In the genomic region with DNA sequence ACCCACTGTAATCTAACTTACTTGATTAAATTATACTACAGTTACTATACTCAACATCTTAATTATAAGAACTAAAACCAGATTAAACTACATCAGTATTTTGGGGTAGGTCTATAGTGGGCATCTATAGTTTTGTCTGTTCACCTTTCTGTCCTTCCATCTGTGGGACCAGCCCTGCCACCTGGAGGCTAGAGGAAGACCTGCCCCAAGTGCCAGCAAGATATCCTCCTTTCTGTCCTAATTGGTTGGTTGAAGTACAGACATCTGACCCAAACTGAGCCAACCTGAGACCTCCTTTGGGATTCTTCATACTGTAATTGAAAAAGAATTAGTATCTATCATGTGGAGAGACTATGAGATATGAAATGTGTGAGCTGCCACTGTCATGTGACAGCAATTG, we compare ENCODE assay signal across 1 cellular context.
TF ChIP-seq lines count a peak whose summit lies in the region.

No MANE protein-coding gene starts in this region.

TF ChIP-seq in GM23338, 12 proteins besides CTCF, POLR2A, EP300 and RAD21 (continued from another document):
- TF ChIP-seq REST (IDR thresholded peaks at IDR 0.05; ENCODE audit: unreplicated experiment) (no peak), JUNB (IDR thresholded peaks at IDR 0.05; ENCODE audit: unreplicated experiment) (no peak), STAT1 (IDR thresholded peaks at IDR 0.05; ENCODE audit: unreplicated experiment) (no peak)
- TF ChIP-seq, protein P1, sequence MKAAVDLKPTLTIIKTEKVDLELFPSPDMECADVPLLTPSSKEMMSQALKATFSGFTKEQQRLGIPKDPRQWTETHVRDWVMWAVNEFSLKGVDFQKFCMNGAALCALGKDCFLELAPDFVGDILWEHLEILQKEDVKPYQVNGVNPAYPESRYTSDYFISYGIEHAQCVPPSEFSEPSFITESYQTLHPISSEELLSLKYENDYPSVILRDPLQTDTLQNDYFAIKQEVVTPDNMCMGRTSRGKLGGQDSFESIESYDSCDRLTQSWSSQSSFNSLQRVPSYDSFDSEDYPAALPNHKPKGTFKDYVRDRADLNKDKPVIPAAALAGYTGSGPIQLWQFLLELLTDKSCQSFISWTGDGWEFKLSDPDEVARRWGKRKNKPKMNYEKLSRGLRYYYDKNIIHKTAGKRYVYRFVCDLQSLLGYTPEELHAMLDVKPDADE (IDR thresholded peaks at IDR 0.05) = no peak
- TF ChIP-seq, protein P2, sequence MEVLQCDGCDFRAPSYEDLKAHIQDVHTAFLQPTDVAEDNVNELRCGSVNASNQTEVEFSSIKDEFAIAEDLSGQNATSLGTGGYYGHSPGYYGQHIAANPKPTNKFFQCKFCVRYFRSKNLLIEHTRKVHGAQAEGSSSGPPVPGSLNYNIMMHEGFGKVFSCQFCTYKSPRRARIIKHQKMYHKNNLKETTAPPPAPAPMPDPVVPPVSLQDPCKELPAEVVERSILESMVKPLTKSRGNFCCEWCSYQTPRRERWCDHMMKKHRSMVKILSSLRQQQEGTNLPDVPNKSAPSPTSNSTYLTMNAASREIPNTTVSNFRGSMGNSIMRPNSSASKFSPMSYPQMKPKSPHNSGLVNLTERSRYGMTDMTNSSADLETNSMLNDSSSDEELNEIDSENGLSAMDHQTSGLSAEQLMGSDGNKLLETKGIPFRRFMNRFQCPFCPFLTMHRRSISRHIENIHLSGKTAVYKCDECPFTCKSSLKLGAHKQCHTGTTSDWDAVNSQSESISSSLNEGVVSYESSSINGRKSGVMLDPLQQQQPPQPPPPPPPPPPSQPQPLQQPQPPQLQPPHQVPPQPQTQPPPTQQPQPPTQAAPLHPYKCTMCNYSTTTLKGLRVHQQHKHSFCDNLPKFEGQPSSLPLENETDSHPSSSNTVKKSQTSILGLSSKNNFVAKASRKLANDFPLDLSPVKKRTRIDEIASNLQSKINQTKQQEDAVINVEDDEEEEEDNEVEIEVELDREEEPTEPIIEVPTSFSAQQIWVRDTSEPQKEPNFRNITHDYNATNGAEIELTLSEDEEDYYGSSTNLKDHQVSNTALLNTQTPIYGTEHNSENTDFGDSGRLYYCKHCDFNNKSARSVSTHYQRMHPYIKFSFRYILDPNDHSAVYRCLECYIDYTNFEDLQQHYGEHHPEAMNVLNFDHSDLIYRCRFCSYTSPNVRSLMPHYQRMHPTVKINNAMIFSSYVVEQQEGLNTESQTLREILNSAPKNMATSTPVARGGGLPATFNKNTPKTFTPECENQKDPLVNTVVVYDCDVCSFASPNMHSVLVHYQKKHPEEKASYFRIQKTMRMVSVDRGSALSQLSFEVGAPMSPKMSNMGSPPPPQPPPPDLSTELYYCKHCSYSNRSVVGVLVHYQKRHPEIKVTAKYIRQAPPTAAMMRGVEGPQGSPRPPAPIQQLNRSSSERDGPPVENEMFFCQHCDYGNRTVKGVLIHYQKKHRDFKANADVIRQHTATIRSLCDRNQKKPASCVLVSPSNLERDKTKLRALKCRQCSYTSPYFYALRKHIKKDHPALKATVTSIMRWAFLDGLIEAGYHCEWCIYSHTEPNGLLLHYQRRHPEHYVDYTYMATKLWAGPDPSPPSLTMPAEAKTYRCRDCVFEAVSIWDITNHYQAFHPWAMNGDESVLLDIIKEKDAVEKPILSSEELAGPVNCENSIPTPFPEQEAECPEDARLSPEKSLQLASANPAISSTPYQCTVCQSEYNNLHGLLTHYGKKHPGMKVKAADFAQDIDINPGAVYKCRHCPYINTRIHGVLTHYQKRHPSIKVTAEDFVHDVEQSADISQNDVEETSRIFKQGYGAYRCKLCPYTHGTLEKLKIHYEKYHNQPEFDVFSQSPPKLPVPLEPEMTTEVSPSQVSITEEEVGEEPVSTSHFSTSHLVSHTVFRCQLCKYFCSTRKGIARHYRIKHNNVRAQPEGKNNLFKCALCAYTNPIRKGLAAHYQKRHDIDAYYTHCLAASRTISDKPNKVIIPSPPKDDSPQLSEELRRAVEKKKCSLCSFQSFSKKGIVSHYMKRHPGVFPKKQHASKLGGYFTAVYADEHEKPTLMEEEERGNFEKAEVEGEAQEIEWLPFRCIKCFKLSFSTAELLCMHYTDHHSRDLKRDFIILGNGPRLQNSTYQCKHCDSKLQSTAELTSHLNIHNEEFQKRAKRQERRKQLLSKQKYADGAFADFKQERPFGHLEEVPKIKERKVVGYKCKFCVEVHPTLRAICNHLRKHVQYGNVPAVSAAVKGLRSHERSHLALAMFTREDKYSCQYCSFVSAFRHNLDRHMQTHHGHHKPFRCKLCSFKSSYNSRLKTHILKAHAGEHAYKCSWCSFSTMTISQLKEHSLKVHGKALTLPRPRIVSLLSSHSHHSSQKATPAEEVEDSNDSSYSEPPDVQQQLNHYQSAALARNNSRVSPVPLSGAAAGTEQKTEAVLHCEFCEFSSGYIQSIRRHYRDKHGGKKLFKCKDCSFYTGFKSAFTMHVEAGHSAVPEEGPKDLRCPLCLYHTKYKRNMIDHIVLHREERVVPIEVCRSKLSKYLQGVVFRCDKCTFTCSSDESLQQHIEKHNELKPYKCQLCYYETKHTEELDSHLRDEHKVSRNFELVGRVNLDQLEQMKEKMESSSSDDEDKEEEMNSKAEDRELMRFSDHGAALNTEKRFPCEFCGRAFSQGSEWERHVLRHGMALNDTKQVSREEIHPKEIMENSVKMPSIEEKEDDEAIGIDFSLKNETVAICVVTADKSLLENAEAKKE (CRISPR knock-in tag; IDR thresholded peaks at IDR 0.05) = no peak
TF ChIP-seq in GM23338: peak in this region for 0.
